In genomic region chr3:71109241-71109976, GRCh38 we compare ENCODE assay signal across 10 cellular contexts.
DNase-seq lines count a peak whose midpoint lies in the region; ATAC-seq, FAIRE-seq and TF ChIP-seq lines count a peak whose summit lies in the region.
"Had no signal": no experiment of that assay in that cellular context is flagged by ENCODE, and none has a peak within 500 bp of the region (broad histone marks: within the 10 kb centered on the region; RNA-seq: fewer than 3 reads in every experiment).

No MANE protein-coding gene starts in this region.

- in situ Hi-C loops in transverse colon (cut with MboI; ENCODE audit: low pct_ligation_motif_present in 1 of 4, low pct_unique_long_range_greater_than_20kb in 1 of 4, low sequenced_read_pairs in 3 of 4) = no loop called here

- H3K9me3 ChIP-seq in adipocyte (ENCODE audit: control insufficient read depth, low read length) (no peaks in the 10 kb centered on the region), keratinocyte (ENCODE audit: control insufficient read depth, low read depth, low read length) (no peaks in the 10 kb centered on the region), transverse colon (no peaks in the 10 kb centered on the region)

- H3K4me2 ChIP-seq in keratinocyte (ENCODE audit: control insufficient read depth, extremely low read depth, insufficient read depth, low read depth, low read length) = peak overlapping the region; percentile 88

- no peak overlapping the region for H3K4me3 Mint-ChIP-seq in activated naive CD4-positive, alpha-beta T cell treated with anti-CD3 and anti-CD28 coated beads, Interleukin-2, amount 10 ng/mL, durations not matched to agents 7 days and 5 days
- no peak overlapping the region for H3K4me3 Mint-ChIP-seq in effector memory CD8-positive, alpha-beta T cell

- TF ChIP-seq EP300 in transverse colon (IDR thresholded peaks at IDR 0.05; ENCODE audit: low read depth) = no peak

- TF ChIP-seq CTCF in keratinocyte (optimal IDR thresholded peaks at IDR 0.05 in 1 of 3, IDR thresholded peaks at IDR 0.05 in 1 of 3, conservative IDR thresholded peaks at IDR 0.05 in 1 of 3; ENCODE audit: extremely low read depth in 1 of 3, insufficient read depth in 2 of 3, low read length in 3 of 3) (no peak), transverse colon (IDR thresholded peaks at IDR 0.05) (no peak)

- H4K20me1 ChIP-seq in keratinocyte (ENCODE audit: control insufficient read depth, extremely low read depth, insufficient read depth, low read length) = no peaks in the 10 kb centered on the region

- CTCF ChIA-PET in activated naive CD4-positive, alpha-beta T cell treated with anti-CD3 and anti-CD28 coated beads, Interleukin-2, amount 10 ng/mL, durations not matched to agents 7 days and 5 days (lab: Charles Lee) = interaction anchor here (0.9 kb wide), 1 partner anchor 9 kb away, joined by 4 read pairs; no protein-coding TSS in a partner anchor

- peaks cover 40% of the 10 kb centered on the region for H3K4me1 Mint-ChIP-seq in activated naive CD4-positive, alpha-beta T cell treated with anti-CD3 and anti-CD28 coated beads, Interleukin-2, amount 10 ng/mL, durations not matched to agents 7 days and 5 days
- H3K4me1 Mint-ChIP-seq in effector memory CD8-positive, alpha-beta T cell (ENCODE audit: low read depth in 2 of 2) = peaks cover 24 to 66% of the 10 kb centered on the region in 2 donors

- H3K27me3 Mint-ChIP-seq in activated naive CD4-positive, alpha-beta T cell treated with anti-CD3 and anti-CD28 coated beads, Interleukin-2, amount 10 ng/mL, durations not matched to agents 7 days and 5 days = no peaks in the 10 kb centered on the region
- no peaks in the 10 kb centered on the region for H3K27me3 Mint-ChIP-seq in effector memory CD8-positive, alpha-beta T cell

- no peak for TF ChIP-seq POLR2A in transverse colon (IDR thresholded peaks at IDR 0.05)

- intact Hi-C loops in transverse colon (cut with DNase I; ENCODE audit: low total_unique reads) = no loop called here

- H3K4me3 ChIP-seq in adipocyte (ENCODE audit: low read length) = no peak overlapping the region
- H3K4me3 ChIP-seq in keratinocyte (ENCODE audit: control insufficient read depth in 2 of 3, extremely low read depth in 1 of 3, insufficient read depth in 2 of 3, low read depth in 1 of 3, low read length in 3 of 3) = peak overlapping the region; percentile 23 to 60 (median 48)
- no peak overlapping the region for H3K4me3 ChIP-seq in transverse colon

- H3K4me1 ChIP-seq in adipocyte (ENCODE audit: control insufficient read depth, insufficient read depth, low read length) (peaks cover 21% of the 10 kb centered on the region), keratinocyte (ENCODE audit: control insufficient read depth, extremely low read depth, insufficient read depth, low read length) (peaks cover 16% of the 10 kb centered on the region), transverse colon (peaks cover 0 to 76% (median 22%) of the 10 kb centered on the region in 4 donors)

- peaks cover 5% of the 10 kb centered on the region for H3K36me3 ChIP-seq in adipocyte (ENCODE audit: control insufficient read depth, insufficient read depth, low read length, severe bottlenecking)
- H3K36me3 ChIP-seq in keratinocyte (ENCODE audit: control insufficient read depth in 2 of 2, extremely low read depth in 1 of 2, insufficient read depth in 2 of 2, low read length in 2 of 2) = no peaks in the 10 kb centered on the region
- H3K36me3 ChIP-seq in transverse colon = peaks cover 0 to 12% (median 0%) of the 10 kb centered on the region in 4 donors

- no peak for DNase-seq in activated naive CD4-positive, alpha-beta T cell treated with anti-CD3 and anti-CD28 coated beads, Interleukin-2, amount 50 U/mL, for 72 hours (ENCODE audit: low spot score in 2 of 2)
- no peak for DNase-seq in activated naive CD4-positive, alpha-beta T cell treated with anti-CD3 and anti-CD28 coated beads, Interleukin-2, amount 10 ng/mL, durations not matched to agents 7 days and 5 days
- DNase-seq in adipocyte (ENCODE audit: low read depth) = peak; percentile 75
- DNase-seq in keratinocyte (ENCODE audit: low read depth, low spot score) = peak; percentile 26
- no peak for DNase-seq in transverse colon
- DNase-seq in effector memory CD8-positive, alpha-beta T cell = no peak
- DNase-seq in epidermal melanocyte (ENCODE audit: insufficient read length, low spot score) = no peak
- DNase-seq: COR-L47, RPMI8226 had no signal

- peak overlapping the region; percentile 25 to 84 for H3K27ac Mint-ChIP-seq in activated naive CD4-positive, alpha-beta T cell treated with anti-CD3 and anti-CD28 coated beads, Interleukin-2, amount 50 U/mL, for 72 hours
- no peak overlapping the region for H3K27ac Mint-ChIP-seq in activated naive CD4-positive, alpha-beta T cell treated with anti-CD3 and anti-CD28 coated beads, Interleukin-2, amount 10 ng/mL, durations not matched to agents 7 days and 5 days
- H3K27ac Mint-ChIP-seq in effector memory CD8-positive, alpha-beta T cell = peak overlapping the region in 1 of 2 donors; percentile 81

- peak; percentile 81 for FAIRE-seq in keratinocyte (lab: Jason Lieb, UNC)

- H3K9me3 Mint-ChIP-seq in activated naive CD4-positive, alpha-beta T cell treated with anti-CD3 and anti-CD28 coated beads, Interleukin-2, amount 50 U/mL, for 72 hours = no peaks in the 10 kb centered on the region
- H3K9me3 Mint-ChIP-seq in activated naive CD4-positive, alpha-beta T cell treated with anti-CD3 and anti-CD28 coated beads, Interleukin-2, amount 10 ng/mL, durations not matched to agents 7 days and 5 days = no peaks in the 10 kb centered on the region
- no peaks in the 10 kb centered on the region for H3K9me3 Mint-ChIP-seq in effector memory CD8-positive, alpha-beta T cell

- dilution Hi-C loops in keratinocyte (cut with MboI; ENCODE audit: extremely low pct_ligation_motif_present, low sequenced_read_pairs) = no loop called here

- peak overlapping the region; percentile 92 for H2AFZ ChIP-seq in keratinocyte (ENCODE audit: control insufficient read depth, low read length)

- no peaks in the 10 kb centered on the region for H3K79me2 ChIP-seq in keratinocyte (ENCODE audit: control insufficient read depth, insufficient read depth, low read length)

- peaks cover 31 to 35% of the 10 kb centered on the region in 2 donors for H3K36me3 Mint-ChIP-seq in activated naive CD4-positive, alpha-beta T cell treated with anti-CD3 and anti-CD28 coated beads, Interleukin-2, amount 50 U/mL, for 72 hours
- peaks cover 74% of the 10 kb centered on the region for H3K36me3 Mint-ChIP-seq in activated naive CD4-positive, alpha-beta T cell treated with anti-CD3 and anti-CD28 coated beads, Interleukin-2, amount 10 ng/mL, durations not matched to agents 7 days and 5 days
- H3K36me3 Mint-ChIP-seq in effector memory CD8-positive, alpha-beta T cell (ENCODE audit: insufficient read depth) = peaks cover 46% of the 10 kb centered on the region

- 63 to 64% methylated on average over 8 of the region's 8 CpGs for WGBS in transverse colon (ENCODE audit: low coverage in 1 of 2), 2 donors

- H3K27me3 ChIP-seq in adipocyte (replicated peaks; ENCODE audit: control insufficient read depth, insufficient read depth, low read length) (no peaks in the 10 kb centered on the region), keratinocyte (ENCODE audit: control insufficient read depth, extremely low read depth, insufficient read depth, low read length) (no peaks in the 10 kb centered on the region), transverse colon (no peaks in the 10 kb centered on the region)

- H3K9ac ChIP-seq in adipocyte (ENCODE audit: low read length) = no peak overlapping the region
- peak overlapping the region; percentile 71 for H3K9ac ChIP-seq in keratinocyte (ENCODE audit: control insufficient read depth, extremely low read depth, insufficient read depth, low read length)

- ATAC-seq in activated naive CD4-positive, alpha-beta T cell treated with anti-CD3 and anti-CD28 coated beads, Interleukin-2, amount 50 U/mL, for 72 hours = peak; percentile 31 to 67
- no peak for ATAC-seq in effector memory CD8-positive, alpha-beta T cell (replicated peaks)
- no peak for ATAC-seq in GM18517 (IDR thresholded peaks at IDR 0.05; ENCODE audit: unreplicated experiment)

- peak overlapping the region; percentile 93 for H3K27ac ChIP-seq in keratinocyte (ENCODE audit: control insufficient read depth, insufficient read depth, low read length)
- H3K27ac ChIP-seq in transverse colon = peak overlapping the region; percentile 63 to 71 (median 69)

- no peaks in the 10 kb centered on the region for H3K9me1 ChIP-seq in keratinocyte (ENCODE audit: control insufficient read depth, extremely low read depth, insufficient read depth, low read length)

Comparison
In these comparisons a context has a peak if more than half of its experiments do, and no peak if none do; other contexts are left out.
1. ATAC-seq: peak in activated naive CD4-positive, alpha-beta T cell treated with anti-CD3 and anti-CD28 coated beads, Interleukin-2, amount 50 U/mL, for 72 hours (2 of 2); none in effector memory CD8-positive, alpha-beta T cell (single experiment) and GM18517 (single experiment).
2. DNase-seq: peak in adipocyte (single experiment) and keratinocyte (single experiment); none in activated naive CD4-positive, alpha-beta T cell treated with anti-CD3 and anti-CD28 coated beads, Interleukin-2, amount 50 U/mL, for 72 hours (0 of 2), activated naive CD4-positive, alpha-beta T cell treated with anti-CD3 and anti-CD28 coated beads, Interleukin-2, amount 10 ng/mL, durations not matched to agents 7 days and 5 days (single experiment), transverse colon (single experiment), effector memory CD8-positive, alpha-beta T cell (0 of 3) and epidermal melanocyte (single experiment).
3. H3K4me3 ChIP-seq: peak in keratinocyte (3 of 3); none in adipocyte (single experiment) and transverse colon (0 of 4).